8 cellular contexts compared by ENCODE assay signal in the genomic region with DNA sequence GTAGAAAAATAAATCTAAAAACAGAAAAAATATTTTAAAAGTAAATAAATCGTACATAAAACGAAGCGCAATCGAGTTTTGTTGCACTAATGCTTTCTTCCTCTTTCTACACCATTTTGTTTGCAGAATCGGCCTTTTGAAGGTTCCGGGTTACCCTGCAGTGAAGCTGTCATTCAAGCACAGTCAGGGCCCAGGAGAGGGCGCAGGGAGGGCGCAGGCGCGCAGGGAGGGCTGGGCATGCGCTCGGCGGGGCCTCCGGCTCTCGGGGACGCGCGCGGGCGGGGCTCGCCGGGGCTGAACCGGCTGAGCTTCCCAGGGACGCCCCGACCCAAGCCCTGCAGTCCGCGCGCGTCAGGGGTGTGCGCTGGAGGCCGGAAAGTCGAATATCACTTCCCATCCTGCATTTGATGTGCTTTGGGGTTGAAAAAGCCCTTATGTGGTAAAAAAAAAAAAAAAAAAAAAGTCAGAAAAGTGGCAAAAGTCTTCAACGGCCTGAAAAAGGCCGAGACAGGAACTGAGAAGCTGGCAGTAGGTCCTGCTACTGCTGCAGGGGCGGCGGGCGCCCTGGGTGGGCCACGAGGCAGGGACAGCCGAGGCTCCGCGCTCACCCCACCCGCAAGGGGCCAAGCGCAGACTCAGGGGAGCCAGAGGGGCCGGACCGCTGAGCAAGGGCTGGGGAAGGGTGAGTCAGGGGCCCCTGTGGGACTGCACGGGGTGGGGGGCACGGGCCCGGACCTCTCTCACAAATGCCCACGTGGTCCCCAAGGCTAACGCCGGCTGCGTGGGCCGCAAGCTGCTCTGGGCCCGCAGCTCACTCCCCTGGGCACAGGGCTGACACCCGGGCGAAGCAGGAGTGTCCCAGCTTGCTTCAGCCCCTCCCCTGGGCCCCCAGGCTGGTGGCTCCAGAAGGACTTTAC. TPM values are rescaled to one million over a fixed set of nuclear protein-coding genes. Genes with fewer than 3 reads are reported as not detected.
DNase-seq lines count a peak whose midpoint lies in the region; ATAC-seq and TF ChIP-seq lines count a peak whose summit lies in the region.

No MANE protein-coding gene starts in this region.

- peaks cover 8% of the 10 kb centered on the region for H3K4me1 Mint-ChIP-seq in activated naive CD8-positive, alpha-beta T cell (ENCODE audit: low read depth)
- H3K4me1 Mint-ChIP-seq in glutamatergic neuron (ENCODE audit: low read depth, unreplicated experiment) = no peaks in the 10 kb centered on the region

- H3K9me3 ChIP-seq in suprapubic skin = no peaks in the 10 kb centered on the region

- no peaks in the 10 kb centered on the region for H3K27me3 Mint-ChIP-seq in activated naive CD8-positive, alpha-beta T cell
- H3K27me3 Mint-ChIP-seq in glutamatergic neuron (ENCODE audit: unreplicated experiment) = no peaks in the 10 kb centered on the region

- TF ChIP-seq POLR2A in suprapubic skin (IDR thresholded peaks at IDR 0.05) = no peak

- H3K27ac Mint-ChIP-seq in activated naive CD8-positive, alpha-beta T cell = no peak overlapping the region
- no peak overlapping the region for H3K27ac Mint-ChIP-seq in glutamatergic neuron (ENCODE audit: unreplicated experiment)

- H3K36me3 Mint-ChIP-seq in activated naive CD8-positive, alpha-beta T cell = peaks cover 22% of the 10 kb centered on the region
- H3K36me3 Mint-ChIP-seq in glutamatergic neuron (ENCODE audit: unreplicated experiment) = no peaks in the 10 kb centered on the region

- no peaks in the 10 kb centered on the region for H3K27me3 ChIP-seq in suprapubic skin

- WGBS in suprapubic skin = 8% methylated on average over 42 of the region's 56 CpGs

- H3K4me1 ChIP-seq in suprapubic skin = peaks cover 28% of the 10 kb centered on the region

- peaks cover 6% of the 10 kb centered on the region for H3K9me3 Mint-ChIP-seq in activated naive CD8-positive, alpha-beta T cell (ENCODE audit: low read depth)
- H3K9me3 Mint-ChIP-seq in glutamatergic neuron (ENCODE audit: unreplicated experiment) = peaks cover 1% of the 10 kb centered on the region

- H3K4me3 ChIP-seq in suprapubic skin = peak overlapping the region; percentile 42

- no peak for TF ChIP-seq EP300 in suprapubic skin (IDR thresholded peaks at IDR 0.05)

- peaks cover 9% of the 10 kb centered on the region for H3K36me3 ChIP-seq in suprapubic skin

- ATAC-seq in GM21737 (IDR thresholded peaks at IDR 0.05; ENCODE audit: unreplicated experiment) (peak; percentile 99), SK-N-SH treated with all-trans-retinoic acid at 6 μM for 48 hours (peak; percentile 96), omental fat pad (ENCODE audit: low FRiP score) (peak; percentile 85)

- H3K27ac ChIP-seq in suprapubic skin = peak overlapping the region; percentile 71

- DNase-seq in DMS53 treated with DMSO at 0.1 percent for 48 hours (lab: John Stamatoyannopoulos, UW; ENCODE audit: unreplicated experiment) (peak; percentile 76), KG1 (lab: John Stamatoyannopoulos, UW) (peak; percentile 38), glutamatergic neuron (peak; percentile 92), omental fat pad (ENCODE audit: low spot score) (peak; percentile 55), suprapubic skin (ENCODE audit: low spot score in 2 of 2) (peak; percentile 89 to 91)

- TF ChIP-seq CTCF in glutamatergic neuron (IDR thresholded peaks at IDR 0.05; ENCODE audit: partially characterized antibody, unreplicated experiment) (peak; percentile 16), omental fat pad (IDR thresholded peaks at IDR 0.05) (no peak), suprapubic skin (IDR thresholded peaks at IDR 0.05) (peak; percentile 31 to 49)

- H3K4me3 Mint-ChIP-seq in activated naive CD8-positive, alpha-beta T cell = peak overlapping the region; percentile 69
- H3K4me3 Mint-ChIP-seq in glutamatergic neuron (ENCODE audit: unreplicated experiment) = peak overlapping the region; percentile 71

TF ChIP-seq in SK-N-SH treated with all-trans-retinoic acid at 6 μM for 48 hours, 23 proteins besides CTCF, POLR2A, EP300 and RAD21:
- TF ChIP-seq, protein P1, sequence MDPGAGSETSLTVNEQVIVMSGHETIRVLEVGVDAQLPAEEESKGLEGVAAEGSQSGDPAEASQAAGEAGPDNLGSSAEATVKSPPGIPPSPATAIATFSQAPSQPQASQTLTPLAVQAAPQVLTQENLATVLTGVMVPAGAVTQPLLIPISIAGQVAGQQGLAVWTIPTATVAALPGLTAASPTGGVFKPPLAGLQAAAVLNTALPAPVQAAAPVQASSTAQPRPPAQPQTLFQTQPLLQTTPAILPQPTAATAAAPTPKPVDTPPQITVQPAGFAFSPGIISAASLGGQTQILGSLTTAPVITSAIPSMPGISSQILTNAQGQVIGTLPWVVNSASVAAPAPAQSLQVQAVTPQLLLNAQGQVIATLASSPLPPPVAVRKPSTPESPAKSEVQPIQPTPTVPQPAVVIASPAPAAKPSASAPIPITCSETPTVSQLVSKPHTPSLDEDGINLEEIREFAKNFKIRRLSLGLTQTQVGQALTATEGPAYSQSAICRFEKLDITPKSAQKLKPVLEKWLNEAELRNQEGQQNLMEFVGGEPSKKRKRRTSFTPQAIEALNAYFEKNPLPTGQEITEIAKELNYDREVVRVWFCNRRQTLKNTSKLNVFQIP (CRISPR knock-in tag; IDR thresholded peaks at IDR 0.05; ENCODE audit: borderline replicate concordance, low read depth) = no peak
- TF ChIP-seq RARB (CRISPR knock-in tag; IDR thresholded peaks at IDR 0.05) (no peak), ZNF70 (CRISPR knock-in tag; IDR thresholded peaks at IDR 0.05) (no peak), ZNF8 (CRISPR knock-in tag; IDR thresholded peaks at IDR 0.05) (no peak), BACH2 (CRISPR knock-in tag; IDR thresholded peaks at IDR 0.05; ENCODE audit: borderline replicate concordance) (no peak), GLIS3 (CRISPR knock-in tag; IDR thresholded peaks at IDR 0.05) (no peak), CSRNP3 (CRISPR knock-in tag; IDR thresholded peaks at IDR 0.05) (no peak), SNAI2 (CRISPR knock-in tag; IDR thresholded peaks at IDR 0.05) (no peak)

RNA-seq across cellular contexts. Expression of gene THBS2, which starts 40.5 kb away (rescaled TPM):
- 3.1 TPM for total RNA-seq in glutamatergic neuron (ENCODE audit: unreplicated experiment)
- 100 to 1,000 TPM in 2 of 4 donors, 10 to 100 TPM in 2; 53.5 to 115 (median 93.8) TPM for total RNA-seq in omental fat pad
- 100 to 1,000 TPM in 2 of 4 donors, 10 to 100 TPM in 2; 80.9 to 149 (median 107) TPM for total RNA-seq in suprapubic skin

Comparison
In these comparisons a context has a peak if more than half of its experiments do, and no peak if none do; other contexts are left out.
1. Peak in every context shown above with its lines: DNase-seq, ATAC-seq, H3K4me3 ChIP-seq and H3K27ac ChIP-seq.
2. DNase-seq: peak in every context shown above with its lines; median percentile 92 in glutamatergic neuron; 90 in suprapubic skin; 76 in DMS53 treated with DMSO at 0.1 percent for 48 hours; 55 in omental fat pad; 38 in KG1.
3. CTCF ChIP-seq: peak in glutamatergic neuron (single experiment) and suprapubic skin (2 of 2); none in omental fat pad (0 of 3).
4. RNA of gene THBS2, which starts 40.5 kb away (total RNA-seq): 80.9 to 149 TPM in suprapubic skin and 53.5 to 115 TPM in omental fat pad; 3.1 TPM in glutamatergic neuron (single experiment); every median in the first group is over 10 times any median in the second.